In the genomic region with DNA sequence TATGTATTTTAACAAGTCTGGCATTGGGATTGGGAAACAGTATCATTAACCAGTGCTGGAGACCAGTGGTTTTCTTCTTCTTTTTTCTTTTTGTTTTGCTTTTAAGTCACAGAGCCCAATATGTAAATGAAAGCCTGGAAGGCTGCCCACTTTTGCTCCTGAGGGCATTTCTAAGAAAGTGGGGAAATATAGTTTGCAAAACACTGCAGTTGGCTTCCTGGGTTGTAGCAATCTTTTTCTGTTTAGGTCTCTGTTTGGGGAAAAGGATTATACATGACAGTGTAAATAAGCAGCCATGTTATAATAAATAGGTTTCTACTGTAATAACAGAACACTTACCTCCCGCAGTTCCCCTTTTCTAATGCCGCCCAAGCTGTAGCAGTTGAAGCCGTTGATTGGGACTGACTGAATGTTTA, we compare ENCODE assay signal across 15 cellular contexts.
DNase-seq lines count a peak whose midpoint lies in the region; ATAC-seq and TF ChIP-seq lines count a peak whose summit lies in the region.
"Had no signal": no experiment of that assay in that cellular context is flagged by ENCODE, and none has a peak within 500 bp of the region (broad histone marks: within the 10 kb centered on the region; RNA-seq: fewer than 3 reads in every experiment).

No MANE protein-coding gene starts in this region.

- DNase-seq in GDM1 (lab: John Stamatoyannopoulos, UW) (peak; percentile 4), SK-N-MC (ENCODE audit: low read depth, low spot score) (peak; percentile 64), lung (ENCODE audit: low spot score) (peak; percentile 45), DMS114 treated with DMSO at 0.1 percent for 48 hours (lab: John Stamatoyannopoulos, UW; ENCODE audit: unreplicated experiment) (no peak), NCI-H2171 treated with DMSO at 0.1 percent for 48 hours (lab: John Stamatoyannopoulos, UW) (no peak), SK-N-SH (no peak)
- DNase-seq: activated naive CD4-positive, alpha-beta T cell treated with anti-CD3 and anti-CD28 coated beads for 36 hours; CD8-positive, alpha-beta T cell; effector memory CD8-positive, alpha-beta T cell; ovary; trophoblast cell had no signal

- peak; percentile 70 for ATAC-seq in HG02973 (IDR thresholded peaks at IDR 0.05; ENCODE audit: unreplicated experiment)
- ATAC-seq in lung (ENCODE audit: insufficient read depth, low FRiP score) = peak; percentile 44
- ATAC-seq in GM18498 (IDR thresholded peaks at IDR 0.05; ENCODE audit: unreplicated experiment) = no peak
- ATAC-seq: CD8-positive, alpha-beta T cell; effector memory CD8-positive, alpha-beta T cell; WTC11 had no signal

- 15 to 66% methylated on average over 3 of the region's 3 CpGs for WGBS in lung, 2 donors
- WGBS in SK-N-SH (ENCODE audit: low lambda C conversion rate) = 32% methylated on average over 3 of the region's 3 CpGs

- H2AFZ ChIP-seq in SK-N-SH (ENCODE audit: low read depth) = no peak overlapping the region

- H4K20me1 ChIP-seq in SK-N-SH (ENCODE audit: insufficient read depth) = no peaks in the 10 kb centered on the region

- TF ChIP-seq CTCF in lung (IDR thresholded peaks at IDR 0.05; ENCODE audit: control extremely low read depth, extremely low read depth) (no peak), SK-N-SH (IDR thresholded peaks at IDR 0.05) (no peak)

- TF ChIP-seq RAD21 in SK-N-SH (IDR thresholded peaks at IDR 0.05; ENCODE audit: low read length) = no peak

- H3K79me2 ChIP-seq in SK-N-SH (ENCODE audit: insufficient read depth) = no peaks in the 10 kb centered on the region

- peak overlapping the region; percentile 26 for H3K4me3 ChIP-seq in SK-N-MC
- H3K4me3 ChIP-seq in lung = no peak overlapping the region
- H3K4me3 ChIP-seq in SK-N-SH (ENCODE audit: low read depth in 2 of 2, low read length in 1 of 2) = no peak overlapping the region
- H3K4me3 ChIP-seq: ovary had no signal

- H3K36me3 ChIP-seq in SK-N-MC (ENCODE audit: insufficient read depth, low read length) (no peaks in the 10 kb centered on the region), lung (ENCODE audit: control insufficient read depth in 2 of 2, insufficient read depth in 2 of 2, low read length in 2 of 2) (peaks cover 3 to 4% of the 10 kb centered on the region in 2 donors), SK-N-SH (replicated peaks in 1 of 2; ENCODE audit: control insufficient read depth in 1 of 2, insufficient read depth in 2 of 2, low read length in 1 of 2) (no peaks in the 10 kb centered on the region)
- H3K36me3 ChIP-seq: ovary had no signal

- peaks cover 2% of the 10 kb centered on the region for H3K27me3 ChIP-seq in lung (ENCODE audit: control insufficient read depth, insufficient read depth)
- H3K27me3 ChIP-seq in SK-N-SH (ENCODE audit: insufficient read depth) = no peaks in the 10 kb centered on the region
- H3K27me3 ChIP-seq: ovary had no signal

- no peaks in the 10 kb centered on the region for H3K9me2 ChIP-seq in SK-N-SH

- no peak for TF ChIP-seq EP300 in SK-N-SH (IDR thresholded peaks at IDR 0.05; ENCODE audit: borderline replicate concordance in 1 of 2, low read depth in 1 of 2, low read length in 1 of 2)

- H3K4me1 ChIP-seq in lung (ENCODE audit: control insufficient read depth in 2 of 2, insufficient read depth in 2 of 2, low read length in 2 of 2) (peaks cover 2 to 3% of the 10 kb centered on the region in 2 donors), SK-N-SH (ENCODE audit: control insufficient read depth in 1 of 2, insufficient read depth in 2 of 2, low read depth in 1 of 2, low read length in 1 of 2) (no peaks in the 10 kb centered on the region)

- POLR2A ChIA-PET in SK-N-SH (lab: Yijun Ruan, JAX) = no interaction called here

- H3K4me2 ChIP-seq in SK-N-SH = no peak overlapping the region
- H3K4me2 ChIP-seq: KMS-11 had no signal

- CTCF ChIA-PET in SK-N-SH (lab: Yijun Ruan, JAX) = no interaction called here

- no peaks in the 10 kb centered on the region for H3K9me3 ChIP-seq in SK-N-MC (ENCODE audit: low read depth, low read length)
- no peaks in the 10 kb centered on the region for H3K9me3 ChIP-seq in lung (ENCODE audit: control insufficient read depth in 2 of 2, insufficient read depth in 1 of 2, low read length in 1 of 2)
- H3K9me3 ChIP-seq in SK-N-SH = no peaks in the 10 kb centered on the region
- H3K9me3 ChIP-seq: ovary had no signal

- H3K27ac ChIP-seq in SK-N-MC (peak overlapping the region; percentile 63; the same call in 1 of the 2 replicates), lung (ENCODE audit: low read depth in 1 of 2, low read length in 1 of 2) (no peak overlapping the region), SK-N-SH (ENCODE audit: low read depth in 2 of 2, low read length in 1 of 2) (no peak overlapping the region)
- H3K27ac ChIP-seq: KMS-11, ovary had no signal

- H3K9ac ChIP-seq in SK-N-MC (ENCODE audit: insufficient read length) (no peak overlapping the region), SK-N-SH (no peak overlapping the region)
- H3K9ac ChIP-seq: KMS-11 had no signal

- no peaks in the 10 kb centered on the region for H3F3A ChIP-seq in SK-N-SH (replicated peaks; ENCODE audit: insufficient read depth)

TF ChIP-seq in SK-N-SH, 30 proteins besides CTCF, POLR2A, EP300 and RAD21:
- no peak for TF ChIP-seq USF2 (IDR thresholded peaks at IDR 0.05; ENCODE audit: borderline replicate concordance, low read depth, low read length)
- TF ChIP-seq POLR2AphosphoS5 (IDR thresholded peaks at IDR 0.05; ENCODE audit: low read depth, low read length) = no peak
- no peak for TF ChIP-seq ELF1 (IDR thresholded peaks at IDR 0.05)
- TF ChIP-seq, protein P1, sequence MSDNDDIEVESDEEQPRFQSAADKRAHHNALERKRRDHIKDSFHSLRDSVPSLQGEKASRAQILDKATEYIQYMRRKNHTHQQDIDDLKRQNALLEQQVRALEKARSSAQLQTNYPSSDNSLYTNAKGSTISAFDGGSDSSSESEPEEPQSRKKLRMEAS (IDR thresholded peaks at IDR 0.05; ENCODE audit: low read depth) = no peak
- TF ChIP-seq FOXJ3 (CRISPR knock-in tag; IDR thresholded peaks at IDR 0.05) = no peak
- no peak for TF ChIP-seq REST (IDR thresholded peaks at IDR 0.05; ENCODE audit: low read depth, low read length)
- no peak for TF ChIP-seq TCF12 (IDR thresholded peaks at IDR 0.05)
- TF ChIP-seq USF1 (IDR thresholded peaks at IDR 0.05; ENCODE audit: borderline replicate concordance, low read depth) = no peak
- no peak for TF ChIP-seq JUND (IDR thresholded peaks at IDR 0.05)
- no peak for TF ChIP-seq YY1 (IDR thresholded peaks at IDR 0.05; ENCODE audit: low read depth)

Comparison
In these comparisons a context has a peak if more than half of its experiments do, and no peak if none do; other contexts are left out.
1. DNase-seq: peak in GDM1 (single experiment), SK-N-MC (single experiment) and lung (single experiment); none in DMS114 treated with DMSO at 0.1 percent for 48 hours (single experiment), NCI-H2171 treated with DMSO at 0.1 percent for 48 hours (single experiment) and SK-N-SH (single experiment).